8 cellular contexts compared by ENCODE assay signal in the genomic region with DNA sequence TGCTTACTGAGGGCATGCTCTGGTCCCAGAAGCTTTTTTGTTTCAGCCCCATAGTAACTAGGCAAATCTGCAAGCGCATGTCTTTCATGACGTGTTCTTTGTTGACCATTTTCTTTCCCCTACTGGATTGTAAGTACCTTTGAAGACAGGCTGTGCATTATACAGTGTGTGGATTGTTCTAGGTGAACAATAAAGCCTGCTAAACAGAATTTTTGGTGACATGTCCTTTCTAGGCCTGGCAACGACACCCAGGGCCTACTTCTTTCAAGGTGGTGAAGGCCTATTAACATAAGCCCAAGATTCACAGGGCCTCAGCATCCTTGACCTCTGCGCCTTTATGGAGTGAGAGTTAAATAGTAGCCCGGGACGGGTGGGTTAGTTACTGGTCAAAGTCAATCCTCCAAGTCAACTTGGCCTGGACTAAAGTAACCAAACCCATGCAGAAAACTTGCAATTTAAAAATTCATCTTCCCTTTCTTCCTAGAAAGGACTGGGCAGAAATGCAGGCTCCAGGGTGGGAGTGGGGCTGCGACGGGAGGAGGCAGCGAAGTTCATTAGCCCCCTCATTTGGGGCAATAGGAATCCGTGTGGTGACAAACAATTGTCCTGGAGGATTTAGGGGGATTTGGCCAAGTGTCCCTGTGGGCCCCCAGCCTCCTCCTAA. TPM values are rescaled to one million over a fixed set of nuclear protein-coding genes. Genes with fewer than 3 reads are reported as not detected.
A peak's percentile ranks its signal among the peaks of the same experiment; 100 is the strongest.
DNase-seq lines count a peak whose midpoint lies in the region; ATAC-seq and TF ChIP-seq lines count a peak whose summit lies in the region.

No MANE protein-coding gene starts in this region.

- DNase-seq in stimulated activated naive CD8-positive, alpha-beta T cell treated with anti-CD3 and anti-CD28 coated beads, Interleukin-15, amount 100 ng/mL, for 72 hours: no peak
- DNase-seq in stimulated activated naive CD8-positive, alpha-beta T cell treated with anti-CD3 and anti-CD28 coated beads, Interleukin-15, Interleukin-2, amounts not matched to agents 100 U/mL and 50 U/mL, for 24 hours: no peak
- no peak for DNase-seq in DMS153 treated with DMSO at 0.1 percent for 48 hours (lab: John Stamatoyannopoulos, UW; ENCODE audit: unreplicated experiment)
- no peak for DNase-seq in aorta
- no peak for DNase-seq in activated T-helper 2 cell treated with anti-CD3 and anti-CD28 coated beads, Interferon-gamma antibody, Interleukin-2, Interleukin-4, amounts not matched to agents 10 μg/mL and 5 μg/mL and 100 μg/mL, durations not matched to agents 14 hours and 24 hours and 36 hours (ENCODE audit: low spot score)
- no peak for DNase-seq in KBM-7

- intact Hi-C loops in aorta (cut with DNase I): no loop called here
- intact Hi-C loops in activated T-helper 2 cell treated with anti-CD3 and anti-CD28 coated beads, Interferon-gamma antibody, Interleukin-2, Interleukin-4, amounts not matched to agents 10 μg/mL and 5 μg/mL and 100 μg/mL, durations not matched to agents 14 hours and 24 hours and 36 hours (cut with micrococcal nuclease): loop anchor here (2.0 to 5.0 kb wide), 3 partner anchors 37 to 269 kb away; a partner anchor contains a TSS

- H3K36me3 ChIP-seq in mucosa of rectum (ENCODE audit: control insufficient read depth in 2 of 2, insufficient read depth in 2 of 2, low read length in 2 of 2): peaks cover 0 to 5% of the 10 kb centered on the region in 2 donors
- no peaks in the 10 kb centered on the region for H3K36me3 ChIP-seq in aorta (ENCODE audit: control insufficient read depth in 1 of 2, insufficient read depth in 2 of 2, low read length in 1 of 2)

- ATAC-seq in stimulated activated naive CD8-positive, alpha-beta T cell treated with anti-CD3 and anti-CD28 coated beads, Interleukin-15, amount 100 ng/mL, for 72 hours: no peak
- ATAC-seq in stimulated activated naive CD8-positive, alpha-beta T cell treated with anti-CD3 and anti-CD28 coated beads, Interleukin-15, Interleukin-2, amounts not matched to agents 100 U/mL and 50 U/mL, for 24 hours: no peak
- no peak for ATAC-seq in aorta (ENCODE audit: low FRiP score)

- peaks cover 10% of the 10 kb centered on the region for H3K36me3 Mint-ChIP-seq in brain
- H3K36me3 Mint-ChIP-seq in activated T-helper 2 cell treated with anti-CD3 and anti-CD28 coated beads, Interferon-gamma antibody, Interleukin-2, Interleukin-4, amounts not matched to agents 10 μg/mL and 5 μg/mL and 100 μg/mL, durations not matched to agents 14 hours and 24 hours and 36 hours (ENCODE audit: low read depth): no peaks in the 10 kb centered on the region

- H3K27ac ChIP-seq in mucosa of rectum (ENCODE audit: low read depth in 2 of 2, low read length in 2 of 2): no peak overlapping the region
- H3K27ac ChIP-seq in aorta (ENCODE audit: low read depth in 1 of 2, low read length in 2 of 2): no peak overlapping the region

- no peaks in the 10 kb centered on the region for H3K9me3 Mint-ChIP-seq in stimulated activated naive CD8-positive, alpha-beta T cell treated with anti-CD3 and anti-CD28 coated beads, Interleukin-15, amount 100 ng/mL, for 72 hours
- H3K9me3 Mint-ChIP-seq in brain: no peaks in the 10 kb centered on the region
- H3K9me3 Mint-ChIP-seq in activated T-helper 2 cell treated with anti-CD3 and anti-CD28 coated beads, Interferon-gamma antibody, Interleukin-2, Interleukin-4, amounts not matched to agents 10 μg/mL and 5 μg/mL and 100 μg/mL, durations not matched to agents 14 hours and 24 hours and 36 hours: no peaks in the 10 kb centered on the region

- H3K27me3 Mint-ChIP-seq in stimulated activated naive CD8-positive, alpha-beta T cell treated with anti-CD3 and anti-CD28 coated beads, Interleukin-15, amount 100 ng/mL, for 72 hours: peaks cover 19% of the 10 kb centered on the region
- H3K27me3 Mint-ChIP-seq in brain: peaks cover 17% of the 10 kb centered on the region
- H3K27me3 Mint-ChIP-seq in activated T-helper 2 cell treated with anti-CD3 and anti-CD28 coated beads, Interferon-gamma antibody, Interleukin-2, Interleukin-4, amounts not matched to agents 10 μg/mL and 5 μg/mL and 100 μg/mL, durations not matched to agents 14 hours and 24 hours and 36 hours (ENCODE audit: low read depth): peaks cover 10% of the 10 kb centered on the region

- 91 to 92% methylated on average over 10 of the region's 10 CpGs for WGBS in aorta, 2 donors

- no peaks in the 10 kb centered on the region for H3K27me3 ChIP-seq in mucosa of rectum (ENCODE audit: control insufficient read depth in 2 of 2, insufficient read depth in 2 of 2, low read length in 2 of 2)
- H3K27me3 ChIP-seq in aorta (ENCODE audit: control insufficient read depth in 1 of 2, insufficient read depth in 2 of 2, low read length in 1 of 2): no peaks in the 10 kb centered on the region

- in situ Hi-C loops in KBM-7 (cut with MboI; ENCODE audit: low pct_unique_long_range_greater_than_20kb, low sequenced_read_pairs): no loop called here

- H3K4me3 Mint-ChIP-seq in stimulated activated naive CD8-positive, alpha-beta T cell treated with anti-CD3 and anti-CD28 coated beads, Interleukin-15, amount 100 ng/mL, for 72 hours: peak overlapping the region; percentile 87 to 88
- H3K4me3 Mint-ChIP-seq in brain: peak overlapping the region; percentile 90 to 95 (median 92)
- no peak overlapping the region for H3K4me3 Mint-ChIP-seq in activated T-helper 2 cell treated with anti-CD3 and anti-CD28 coated beads, Interferon-gamma antibody, Interleukin-2, Interleukin-4, amounts not matched to agents 10 μg/mL and 5 μg/mL and 100 μg/mL, durations not matched to agents 14 hours and 24 hours and 36 hours (ENCODE audit: low read depth)

- TF ChIP-seq CTCF in brain (conservative IDR thresholded peaks at IDR 0.05): no peak

- H3K4me1 ChIP-seq in mucosa of rectum (ENCODE audit: control insufficient read depth in 2 of 2, insufficient read depth in 2 of 2, low read length in 2 of 2) (peaks cover 0 to 4% of the 10 kb centered on the region in 2 donors), aorta (ENCODE audit: control insufficient read depth in 1 of 2, insufficient read depth in 2 of 2, low read length in 2 of 2) (no peaks in the 10 kb centered on the region)

- H3K9ac ChIP-seq in mucosa of rectum (ENCODE audit: low read depth in 1 of 2, low read length in 2 of 2): no peak overlapping the region

- H3K9me3 ChIP-seq in mucosa of rectum (ENCODE audit: control insufficient read depth in 2 of 2, low read length in 2 of 2) (no peaks in the 10 kb centered on the region), aorta (ENCODE audit: control insufficient read depth, low read length) (no peaks in the 10 kb centered on the region)

- H3K27ac Mint-ChIP-seq in stimulated activated naive CD8-positive, alpha-beta T cell treated with anti-CD3 and anti-CD28 coated beads, Interleukin-15, amount 100 ng/mL, for 72 hours: no peak overlapping the region
- H3K27ac Mint-ChIP-seq in brain: peak overlapping the region in 2 of 5 experiments; percentile 13 to 47
- H3K27ac Mint-ChIP-seq in activated T-helper 2 cell treated with anti-CD3 and anti-CD28 coated beads, Interferon-gamma antibody, Interleukin-2, Interleukin-4, amounts not matched to agents 10 μg/mL and 5 μg/mL and 100 μg/mL, durations not matched to agents 14 hours and 24 hours and 36 hours: no peak overlapping the region

- peaks cover 6% of the 10 kb centered on the region for H3K4me1 Mint-ChIP-seq in stimulated activated naive CD8-positive, alpha-beta T cell treated with anti-CD3 and anti-CD28 coated beads, Interleukin-15, amount 100 ng/mL, for 72 hours
- peaks cover 18% of the 10 kb centered on the region for H3K4me1 Mint-ChIP-seq in brain
- H3K4me1 Mint-ChIP-seq in activated T-helper 2 cell treated with anti-CD3 and anti-CD28 coated beads, Interferon-gamma antibody, Interleukin-2, Interleukin-4, amounts not matched to agents 10 μg/mL and 5 μg/mL and 100 μg/mL, durations not matched to agents 14 hours and 24 hours and 36 hours (ENCODE audit: low read depth): peaks cover 3% of the 10 kb centered on the region

- H3K4me3 ChIP-seq in mucosa of rectum (ENCODE audit: low read length in 2 of 2) (peak overlapping the region; percentile 71 to 83), aorta (ENCODE audit: low read length in 2 of 2) (no peak overlapping the region)

RNA-seq across cellular contexts. Expression of a gene that starts 37.6 kb away (rescaled TPM):
- polyA plus RNA-seq in brain (ENCODE audit: insufficient read depth, low read depth, low replicate concordance) (0.10 TPM), aorta (not detected)
- total RNA-seq in aorta: not detected
- total RNA-seq in activated T-helper 2 cell treated with anti-CD3 and anti-CD28 coated beads, Interferon-gamma antibody, Interleukin-2, Interleukin-4, amounts not matched to agents 10 μg/mL and 5 μg/mL and 100 μg/mL, durations not matched to agents 14 hours and 24 hours and 36 hours: 0.05 and 0.07 TPM in 2 replicates

Comparison
In these comparisons a context has a peak if more than half of its experiments do, and no peak if none do; other contexts are left out.
1. H3K4me3 ChIP-seq: peak in mucosa of rectum (2 of 2); none in aorta (0 of 2).